In genomic region chr11:83071641-83072591, GRCh38 we compare ENCODE assay signal across 8 cellular contexts. TPM values are rescaled to one million over a fixed set of nuclear protein-coding genes. Genes with fewer than 3 reads are reported as not detected.
A peak's percentile ranks its signal among the peaks of the same experiment; 100 is the strongest.
DNase-seq lines count a peak whose midpoint lies in the region; ATAC-seq, FAIRE-seq and TF ChIP-seq lines count a peak whose summit lies in the region.

Gene RAB30, minus strand, starts transcription at chr11:83071897. Its CDS starts 74,581 bp downstream, at chr11:82997316.

- H3K79me2 ChIP-seq in DOHH2 (ENCODE audit: control insufficient read depth, low read length) (peaks cover 90% of the 10 kb centered on the region), GM23248 (ENCODE audit: insufficient read depth) (peaks cover 86% of the 10 kb centered on the region), Karpas-422 (ENCODE audit: low read length) (peaks cover 69% of the 10 kb centered on the region)

- intact Hi-C loops in activated T-helper 1 cell treated with anti-CD3 and anti-CD28 coated beads, Interleukin-12 subunit alpha, Interleukin-12 subunit beta, Interleukin-2, Interleukin-4 antibody, amounts not matched to agents 30 ng/mL and 10 ng/mL and 1 ng/mL, durations not matched to agents 14 hours and 24 hours and 36 hours (cut with micrococcal nuclease): loop anchor here (1.0 to 2.0 kb wide), 13 partner anchors 9 to 214 kb away; partner anchors contain the start of genes CCDC90B and DDIAS
- intact Hi-C loops in naive thymus-derived CD4-positive, alpha-beta T cell (cut with micrococcal nuclease): loop anchor here (1.0 to 5.0 kb wide), 15 partner anchors 9 to 355 kb away; partner anchors contain the start of genes ANKRD42 (in 2 of the 2), CCDC90B (in 2 of the 2) and DDIAS (in 2 of the 2)

- peak within 1 kb of the TSS; percentile 99 for H3K27ac ChIP-seq in DOHH2 (ENCODE audit: low read depth, low read length)
- H3K27ac ChIP-seq in GM23248: peak within 1 kb of the TSS; percentile 84
- peak within 1 kb of the TSS; percentile 98 for H3K27ac ChIP-seq in Karpas-422 (ENCODE audit: low read length)
- peak within 1 kb of the TSS; percentile 92 for H3K27ac ChIP-seq in naive thymus-derived CD4-positive, alpha-beta T cell (ENCODE audit: low read depth, low read length)

- H4K20me1 ChIP-seq in DOHH2 (ENCODE audit: control insufficient read depth, insufficient read depth, low read depth, low read length) (no peaks in the 10 kb centered on the region), GM23248 (ENCODE audit: insufficient read depth) (no peaks in the 10 kb centered on the region; the same call in 1 of the 2 replicates), Karpas-422 (ENCODE audit: insufficient read depth, low read depth, low read length) (no peaks in the 10 kb centered on the region; the same call in 1 of the 2 replicates)

- peaks cover 26% of the 10 kb centered on the region for H3K4me1 Mint-ChIP-seq in activated T-helper 1 cell treated with anti-CD3 and anti-CD28 coated beads, Interleukin-12 subunit alpha, Interleukin-12 subunit beta, Interleukin-2, Interleukin-4 antibody, amounts not matched to agents 30 ng/mL and 10 ng/mL and 1 ng/mL, durations not matched to agents 14 hours and 24 hours and 36 hours (ENCODE audit: low read depth)
- H3K4me1 Mint-ChIP-seq in naive thymus-derived CD4-positive, alpha-beta T cell: peaks cover 0 to 43% (median 19%) of the 10 kb centered on the region in 7 donors
- peaks cover 34 to 59% of the 10 kb centered on the region in 2 donors for H3K4me1 Mint-ChIP-seq in stimulated activated naive B cell treated with anti-CD40 and anti-IgM and Interleukin-4, amounts not matched to agents 10 μg/mL and 1 μg/mL and 100 μg/mL, for 72 hours

- CTCF ChIA-PET in naive thymus-derived CD4-positive, alpha-beta T cell (lab: Charles Lee): interaction anchor here (0.5 to 1.6 kb wide), 6 partner anchors 85 to 205 kb away, joined by 3 to 5 read pairs (median 4); partner anchors contain the start of gene PCF11

- TF ChIP-seq CTCF in DOHH2 (IDR thresholded peaks at IDR 0.05; ENCODE audit: low read depth, low read length, poor library complexity, severe bottlenecking) (no peak), fibroblast of mammary gland (conservative IDR thresholded peaks at IDR 0.05; ENCODE audit: control insufficient read depth, insufficient read depth, low read depth, low read length) (no peak)

- H3K4me3 ChIP-seq in DOHH2 (ENCODE audit: low read length) (peak within 1 kb of the TSS; percentile 80), GM23248 (peak within 1 kb of the TSS; percentile 94), Karpas-422 (ENCODE audit: low read length) (peak within 1 kb of the TSS; percentile 96), fibroblast of mammary gland (ENCODE audit: control insufficient read depth, low read depth, low read length) (peak within 1 kb of the TSS; percentile 96)
- H3K4me3 ChIP-seq in naive thymus-derived CD4-positive, alpha-beta T cell (ENCODE audit: low read length): peak within 1 kb of the TSS; percentile 89

- H2AFZ ChIP-seq in GM23248 (peak within 1 kb of the TSS; percentile 80), Karpas-422 (ENCODE audit: low read length) (no peak within 1 kb of the TSS)

- ATAC-seq in naive thymus-derived CD4-positive, alpha-beta T cell: peak; percentile 97
- ATAC-seq in stimulated activated naive B cell treated with anti-CD40 and anti-IgM and Interleukin-4, amounts not matched to agents 10 μg/mL and 1 μg/mL and 100 μg/mL, for 72 hours (replicated peaks): peak; percentile 92 to 93

- H3F3A ChIP-seq in DOHH2 (ENCODE audit: control insufficient read depth, insufficient read depth): peaks cover 6% of the 10 kb centered on the region
- H3F3A ChIP-seq in GM23248 (ENCODE audit: insufficient read depth): peaks cover 22% of the 10 kb centered on the region

- H3K9ac ChIP-seq in GM23248: peak within 1 kb of the TSS; percentile 96
- H3K9ac ChIP-seq in Karpas-422 (ENCODE audit: low read length): peak within 1 kb of the TSS; percentile 91

- in situ Hi-C loops in GM23248 (cut with MboI): no loop called here

- 0 to 1% methylated on average over 41 to 42 of the region's 43 CpGs for WGBS in GM23248 (ENCODE audit: low coverage in 1 of 2, low lambda C conversion rate in 2 of 2, missing lambda C conversion rate in 2 of 2), 2 experiments

- peaks cover 56% of the 10 kb centered on the region for H3K4me1 ChIP-seq in DOHH2 (ENCODE audit: control insufficient read depth, low read length)
- H3K4me1 ChIP-seq in GM23248 (ENCODE audit: insufficient read depth): peaks cover 26% of the 10 kb centered on the region
- peaks cover 44% of the 10 kb centered on the region for H3K4me1 ChIP-seq in Karpas-422 (ENCODE audit: low read length)
- H3K4me1 ChIP-seq in naive thymus-derived CD4-positive, alpha-beta T cell (ENCODE audit: control insufficient read depth in 2 of 2, insufficient read depth in 2 of 2, low read length in 2 of 2): peaks cover 26 to 33% of the 10 kb centered on the region in 2 donors

- H3K9me3 ChIP-seq in DOHH2 (ENCODE audit: control insufficient read depth, insufficient read depth, low read length) (no peaks in the 10 kb centered on the region), GM23248 (ENCODE audit: low read depth) (no peaks in the 10 kb centered on the region), Karpas-422 (ENCODE audit: low read length) (no peaks in the 10 kb centered on the region)
- H3K9me3 ChIP-seq in naive thymus-derived CD4-positive, alpha-beta T cell (ENCODE audit: control insufficient read depth in 2 of 3, low read length in 3 of 3): no peaks in the 10 kb centered on the region

- POLR2A ChIA-PET in naive thymus-derived CD4-positive, alpha-beta T cell (lab: Charles Lee): interaction anchor here (0.5 to 7.8 kb wide), 25 partner anchors 8 to 205 kb away, joined by 3 to 140 read pairs (median 5); partner anchors contain the start of genes ANKRD42, DDIAS, PCF11 and PRCP

- peaks cover 31% of the 10 kb centered on the region for H3K36me3 Mint-ChIP-seq in activated T-helper 1 cell treated with anti-CD3 and anti-CD28 coated beads, Interleukin-12 subunit alpha, Interleukin-12 subunit beta, Interleukin-2, Interleukin-4 antibody, amounts not matched to agents 30 ng/mL and 10 ng/mL and 1 ng/mL, durations not matched to agents 14 hours and 24 hours and 36 hours (ENCODE audit: low read depth)
- peaks cover 0 to 28% (median 18%) of the 10 kb centered on the region in 5 donors for H3K36me3 Mint-ChIP-seq in naive thymus-derived CD4-positive, alpha-beta T cell
- peaks cover 36 to 42% of the 10 kb centered on the region in 2 donors for H3K36me3 Mint-ChIP-seq in stimulated activated naive B cell treated with anti-CD40 and anti-IgM and Interleukin-4, amounts not matched to agents 10 μg/mL and 1 μg/mL and 100 μg/mL, for 72 hours

- no peak within 1 kb of the TSS for H3K27ac Mint-ChIP-seq in activated T-helper 1 cell treated with anti-CD3 and anti-CD28 coated beads, Interleukin-12 subunit alpha, Interleukin-12 subunit beta, Interleukin-2, Interleukin-4 antibody, amounts not matched to agents 30 ng/mL and 10 ng/mL and 1 ng/mL, durations not matched to agents 14 hours and 24 hours and 36 hours
- no peak within 1 kb of the TSS for H3K27ac Mint-ChIP-seq in naive thymus-derived CD4-positive, alpha-beta T cell
- no peak within 1 kb of the TSS for H3K27ac Mint-ChIP-seq in stimulated activated naive B cell treated with anti-CD40 and anti-IgM and Interleukin-4, amounts not matched to agents 10 μg/mL and 1 μg/mL and 100 μg/mL, for 72 hours

- H3K4me3 Mint-ChIP-seq in activated T-helper 1 cell treated with anti-CD3 and anti-CD28 coated beads, Interleukin-12 subunit alpha, Interleukin-12 subunit beta, Interleukin-2, Interleukin-4 antibody, amounts not matched to agents 30 ng/mL and 10 ng/mL and 1 ng/mL, durations not matched to agents 14 hours and 24 hours and 36 hours: no peak within 1 kb of the TSS
- H3K4me3 Mint-ChIP-seq in naive thymus-derived CD4-positive, alpha-beta T cell: no peak within 1 kb of the TSS
- H3K4me3 Mint-ChIP-seq in stimulated activated naive B cell treated with anti-CD40 and anti-IgM and Interleukin-4, amounts not matched to agents 10 μg/mL and 1 μg/mL and 100 μg/mL, for 72 hours: no peak within 1 kb of the TSS

- peaks cover 90% of the 10 kb centered on the region for H3K36me3 ChIP-seq in DOHH2 (ENCODE audit: control insufficient read depth, low read length)
- peaks cover 20% of the 10 kb centered on the region; the same call in 1 of the 2 replicates for H3K36me3 ChIP-seq in GM23248 (ENCODE audit: low read depth)
- H3K36me3 ChIP-seq in Karpas-422 (ENCODE audit: insufficient read depth, low read length): peaks cover 33% of the 10 kb centered on the region
- H3K36me3 ChIP-seq in naive thymus-derived CD4-positive, alpha-beta T cell (ENCODE audit: control insufficient read depth in 2 of 3, insufficient read depth in 3 of 3, low read length in 3 of 3): peaks cover 0 to 5% (median 0%) of the 10 kb centered on the region in 3 experiments

- DNase-seq in GM23248 (peak; percentile 99), Karpas-422 (peak; percentile 100), RCC 7860 (ENCODE audit: low spot score) (peak; percentile 98), fibroblast of mammary gland (ENCODE audit: low read depth) (peak; percentile 100)
- peak; percentile 93 for DNase-seq in activated T-helper 1 cell treated with anti-CD3 and anti-CD28 coated beads, Interleukin-12 subunit alpha, Interleukin-12 subunit beta, Interleukin-2, Interleukin-4 antibody, amounts not matched to agents 30 ng/mL and 10 ng/mL and 1 ng/mL, durations not matched to agents 14 hours and 24 hours and 36 hours (ENCODE audit: low spot score)
- peak; percentile 72 to 98 (median 92) for DNase-seq in naive thymus-derived CD4-positive, alpha-beta T cell
- peak; percentile 96 for DNase-seq in stimulated activated naive B cell treated with anti-CD40 and anti-IgM and Interleukin-4, amounts not matched to agents 10 μg/mL and 1 μg/mL and 100 μg/mL, for 72 hours

- peak; percentile 92 for FAIRE-seq in RCC 7860 (lab: Jason Lieb, UNC)

- H3K9me2 ChIP-seq in DOHH2 (replicated peaks; ENCODE audit: control insufficient read depth, low read length) (no peaks in the 10 kb centered on the region), GM23248 (ENCODE audit: insufficient read depth) (no peaks in the 10 kb centered on the region), Karpas-422 (replicated peaks; ENCODE audit: insufficient read depth, low read length) (no peaks in the 10 kb centered on the region)

- no peaks in the 10 kb centered on the region for H3K9me3 Mint-ChIP-seq in activated T-helper 1 cell treated with anti-CD3 and anti-CD28 coated beads, Interleukin-12 subunit alpha, Interleukin-12 subunit beta, Interleukin-2, Interleukin-4 antibody, amounts not matched to agents 30 ng/mL and 10 ng/mL and 1 ng/mL, durations not matched to agents 14 hours and 24 hours and 36 hours
- H3K9me3 Mint-ChIP-seq in naive thymus-derived CD4-positive, alpha-beta T cell: no peaks in the 10 kb centered on the region
- peaks cover 0 to 2% of the 10 kb centered on the region in 2 donors for H3K9me3 Mint-ChIP-seq in stimulated activated naive B cell treated with anti-CD40 and anti-IgM and Interleukin-4, amounts not matched to agents 10 μg/mL and 1 μg/mL and 100 μg/mL, for 72 hours

- H3K4me2 ChIP-seq in DOHH2 (ENCODE audit: low read length): peak within 1 kb of the TSS; percentile 93
- H3K4me2 ChIP-seq in GM23248 (ENCODE audit: unreplicated experiment): peak within 1 kb of the TSS; percentile 100
- H3K4me2 ChIP-seq in Karpas-422 (ENCODE audit: low read depth, low read length, poor library complexity, severe bottlenecking): peak within 1 kb of the TSS; percentile 92

- H3K27me3 Mint-ChIP-seq in activated T-helper 1 cell treated with anti-CD3 and anti-CD28 coated beads, Interleukin-12 subunit alpha, Interleukin-12 subunit beta, Interleukin-2, Interleukin-4 antibody, amounts not matched to agents 30 ng/mL and 10 ng/mL and 1 ng/mL, durations not matched to agents 14 hours and 24 hours and 36 hours (ENCODE audit: insufficient read depth): no peaks in the 10 kb centered on the region
- peaks cover 0 to 4% (median 0%) of the 10 kb centered on the region in 5 donors for H3K27me3 Mint-ChIP-seq in naive thymus-derived CD4-positive, alpha-beta T cell
- no peaks in the 10 kb centered on the region for H3K27me3 Mint-ChIP-seq in stimulated activated naive B cell treated with anti-CD40 and anti-IgM and Interleukin-4, amounts not matched to agents 10 μg/mL and 1 μg/mL and 100 μg/mL, for 72 hours

- H3K27me3 ChIP-seq in DOHH2 (ENCODE audit: control insufficient read depth, low read length) (no peaks in the 10 kb centered on the region), GM23248 (replicated peaks; ENCODE audit: insufficient read depth) (no peaks in the 10 kb centered on the region), Karpas-422 (ENCODE audit: low read length) (no peaks in the 10 kb centered on the region)
- no peaks in the 10 kb centered on the region for H3K27me3 ChIP-seq in naive thymus-derived CD4-positive, alpha-beta T cell (ENCODE audit: control insufficient read depth in 2 of 2, insufficient read depth in 2 of 2, low read length in 2 of 2)

RNA-seq across cellular contexts. Expression of gene RAB30, which starts in this region (rescaled TPM):
- total RNA-seq in GM23248 (2014; rRNA removed; shearing (Covaris generic)): 9.7 and 10.6 TPM in 2 replicates
- 12.1 and 14.0 TPM in 2 replicates for polyA plus RNA-seq in GM23248 (2016; fragmentation: Nextera tagmentation; extraction: Ambion mirVana)
- total RNA-seq in Karpas-422 (2014; rRNA removed; shearing (Covaris generic); ENCODE audit: low replicate concordance): 66.5 and 66.7 TPM in 2 replicates
- total RNA-seq in activated T-helper 1 cell treated with anti-CD3 and anti-CD28 coated beads, Interleukin-12 subunit alpha, Interleukin-12 subunit beta, Interleukin-2, Interleukin-4 antibody, amounts not matched to agents 30 ng/mL and 10 ng/mL and 1 ng/mL, durations not matched to agents 14 hours and 24 hours and 36 hours: 15.2 and 16.0 TPM in 2 replicates
- 10 to 100 TPM in 4 of 5 experiments, 1 to 10 TPM in 1; 7.4 to 50.2 (median 24.7) TPM for total RNA-seq in naive thymus-derived CD4-positive, alpha-beta T cell
- polyA plus RNA-seq in naive thymus-derived CD4-positive, alpha-beta T cell: 10 to 100 TPM; 14.1 to 22.9 TPM

Comparison
In these comparisons a context has a peak if more than half of its experiments do, and no peak if none do; other contexts are left out.
1. Peak in every context shown above with its lines: DNase-seq, ATAC-seq, H3K4me3 ChIP-seq and H3K27ac ChIP-seq.